ENCODE assay signal across 6 cellular contexts in genomic region chr3:49804141-49805041, GRCh38. TPM values are rescaled to one million over a fixed set of nuclear protein-coding genes. Genes with fewer than 3 reads are reported as not detected.
A peak's percentile ranks its signal among the peaks of the same experiment; 100 is the strongest.
DNase-seq lines count a peak whose midpoint lies in the region; ATAC-seq and TF ChIP-seq lines count a peak whose summit lies in the region.

No MANE protein-coding gene starts in this region.

- H3K9me3 ChIP-seq in tibial artery: no peaks in the 10 kb centered on the region

- no peak for TF ChIP-seq CTCF in tibial artery (IDR thresholded peaks at IDR 0.05)

- no peaks in the 10 kb centered on the region for H3K9me3 Mint-ChIP-seq in activated CD4-positive, alpha-beta T cell treated with anti-CD3 and anti-CD28 coated beads, Interleukin-2, amount 10 ng/mL, durations not matched to agents 7 days and 5 days

- DNase-seq in activated CD4-positive, alpha-beta T cell treated with anti-CD3 and anti-CD28 coated beads, Interleukin-2, amount 10 ng/mL, durations not matched to agents 7 days and 5 days: no peak
- DNase-seq in activated CD4-positive, alpha-beta T cell treated with anti-CD3 and anti-CD28 coated beads for 1 hour: no peak
- DNase-seq in germinal center (ENCODE audit: low spot score) (peak; percentile 5), tibial artery (no peak), NCI-H2081 treated with DMSO at 0.1 percent for 48 hours (lab: John Stamatoyannopoulos, UW) (no peak)

- H3K4me1 ChIP-seq in tibial artery: peaks cover 22 to 46% (median 41%) of the 10 kb centered on the region in 4 donors

- H3K4me3 ChIP-seq in tibial artery: peak overlapping the region; percentile 79 to 92

- H3K27me3 ChIP-seq in tibial artery: no peaks in the 10 kb centered on the region

- H3K27ac ChIP-seq in tibial artery: peak overlapping the region; percentile 87 to 98

- POLR2A ChIA-PET in activated CD4-positive, alpha-beta T cell treated with anti-CD3 and anti-CD28 coated beads, Interleukin-2, amount 10 ng/mL, durations not matched to agents 7 days and 5 days (lab: Charles Lee): interaction anchor here (1.0 to 1.9 kb wide), 2 partner anchors 9 to 35 kb away, joined by 3 to 4 read pairs; partner anchors contain the start of gene UBA7

- peaks cover 40% of the 10 kb centered on the region for H3K4me1 Mint-ChIP-seq in activated CD4-positive, alpha-beta T cell treated with anti-CD3 and anti-CD28 coated beads, Interleukin-2, amount 10 ng/mL, durations not matched to agents 7 days and 5 days

- peaks cover 14% of the 10 kb centered on the region for H3K27me3 Mint-ChIP-seq in activated CD4-positive, alpha-beta T cell treated with anti-CD3 and anti-CD28 coated beads, Interleukin-2, amount 10 ng/mL, durations not matched to agents 7 days and 5 days

- intact Hi-C loops in tibial artery (cut with DNase I; ENCODE audit: low total_unique reads): no loop called here

- peak overlapping the region; percentile 78 for H3K4me3 Mint-ChIP-seq in activated CD4-positive, alpha-beta T cell treated with anti-CD3 and anti-CD28 coated beads, Interleukin-2, amount 10 ng/mL, durations not matched to agents 7 days and 5 days

- no peak overlapping the region for H3K27ac Mint-ChIP-seq in activated CD4-positive, alpha-beta T cell treated with anti-CD3 and anti-CD28 coated beads, Interleukin-2, amount 10 ng/mL, durations not matched to agents 7 days and 5 days

- H3K36me3 ChIP-seq in tibial artery: peaks cover under 1 to 18% (median 4%) of the 10 kb centered on the region in 3 donors

- no peak for ATAC-seq in HG03045 (IDR thresholded peaks at IDR 0.05; ENCODE audit: unreplicated experiment)

- H3K36me3 Mint-ChIP-seq in activated CD4-positive, alpha-beta T cell treated with anti-CD3 and anti-CD28 coated beads, Interleukin-2, amount 10 ng/mL, durations not matched to agents 7 days and 5 days (ENCODE audit: low read depth): peaks cover 14% of the 10 kb centered on the region

- CTCF ChIA-PET in activated CD4-positive, alpha-beta T cell treated with anti-CD3 and anti-CD28 coated beads, Interleukin-2, amount 10 ng/mL, durations not matched to agents 7 days and 5 days (lab: Charles Lee): interaction anchor here (0.7 to 2.5 kb wide), 9 partner anchors 10 to 66 kb away, joined by 3 to 20 read pairs (median 9); partner anchors contain the start of genes IP6K1 and UBA7

RNA-seq across cellular contexts. Expression of gene INKA1, which starts 1.3 kb away (rescaled TPM):
- under 1 TPM; 0.46 to 0.60 TPM for total RNA-seq in activated CD4-positive, alpha-beta T cell treated with anti-CD3 and anti-CD28 coated beads, Interleukin-2, amount 10 ng/mL, durations not matched to agents 7 days and 5 days

RNA-seq across cellular contexts. Expression of gene CDHR4, which starts 4.7 kb away (rescaled TPM):
- total RNA-seq in activated CD4-positive, alpha-beta T cell treated with anti-CD3 and anti-CD28 coated beads, Interleukin-2, amount 10 ng/mL, durations not matched to agents 7 days and 5 days: under 1 TPM in 1 of 2 experiments, not detected in 1; 0.08 TPM

RNA-seq across cellular contexts. Expression of gene UBA7, which starts 9.4 kb away (rescaled TPM):
- 100 to 1,000 TPM; 249 to 256 TPM for total RNA-seq in activated CD4-positive, alpha-beta T cell treated with anti-CD3 and anti-CD28 coated beads, Interleukin-2, amount 10 ng/mL, durations not matched to agents 7 days and 5 days

RNA-seq across cellular contexts. Expression of gene IP6K1, which starts 18.0 kb away (rescaled TPM):
- total RNA-seq in activated CD4-positive, alpha-beta T cell treated with anti-CD3 and anti-CD28 coated beads, Interleukin-2, amount 10 ng/mL, durations not matched to agents 7 days and 5 days: 10 to 100 TPM; 35.7 to 38.9 TPM

RNA-seq across cellular contexts. Expression of gene TRAIP, which starts 52.0 kb away (rescaled TPM):
- total RNA-seq in activated CD4-positive, alpha-beta T cell treated with anti-CD3 and anti-CD28 coated beads, Interleukin-2, amount 10 ng/mL, durations not matched to agents 7 days and 5 days: 10 to 100 TPM; 30.9 to 31.0 TPM
